ENCODE assay signal across 31 cellular contexts in the genomic region with DNA sequence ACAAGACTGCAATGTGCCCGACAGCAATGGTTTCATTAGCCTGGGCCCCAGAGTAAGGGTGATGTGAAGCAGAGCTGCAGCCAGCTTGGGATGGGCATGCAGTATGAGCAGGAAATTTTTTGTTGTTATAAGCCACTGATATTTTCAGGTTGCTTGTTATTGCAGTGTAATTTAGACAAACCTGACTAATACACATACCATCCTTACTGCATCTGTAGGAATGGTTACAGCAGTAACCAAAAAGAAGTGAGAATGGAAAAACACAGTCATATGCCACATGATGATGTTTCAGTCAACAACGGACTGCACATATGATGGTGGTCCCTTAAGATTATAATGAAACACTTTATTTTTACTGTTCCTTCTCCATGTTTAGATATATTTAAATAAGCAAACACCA. TPM values are rescaled to one million over a fixed set of nuclear protein-coding genes. Genes with fewer than 3 reads are reported as not detected.
DNase-seq lines count a peak whose midpoint lies in the region; ATAC-seq and TF ChIP-seq lines count a peak whose summit lies in the region.
"Had no signal": no experiment of that assay in that cellular context is flagged by ENCODE, and none has a peak within 500 bp of the region (broad histone marks: within the 10 kb centered on the region; RNA-seq: fewer than 3 reads in every experiment).

No MANE protein-coding gene starts in this region.

- peaks cover under 1% of the 10 kb centered on the region for H3K4me1 ChIP-seq in foreskin keratinocyte
- H3K4me1 ChIP-seq: lower lobe of right lung, parathyroid adenoma, right lobe of liver had no signal

- H3K4me1 Mint-ChIP-seq in activated CD4-positive, alpha-beta T cell treated with anti-CD3 and anti-CD28 coated beads, Interleukin-2, amount 10 ng/mL, durations not matched to agents 24 days and 14 days = peaks cover 19% of the 10 kb centered on the region
- peaks cover 45% of the 10 kb centered on the region for H3K4me1 Mint-ChIP-seq in stimulated activated naive CD8-positive, alpha-beta T cell treated with anti-CD3 and anti-CD28 coated beads, Interleukin-15, Interleukin-2, amounts not matched to agents 100 ng/mL and 50 ng/mL, for 24 hours (ENCODE audit: low read depth)

- no peaks in the 10 kb centered on the region for H3K9me3 Mint-ChIP-seq in activated CD4-positive, alpha-beta T cell treated with anti-CD3 and anti-CD28 coated beads, Interleukin-2, amount 10 ng/mL, durations not matched to agents 24 days and 14 days
- no peaks in the 10 kb centered on the region for H3K9me3 Mint-ChIP-seq in stimulated activated naive CD8-positive, alpha-beta T cell treated with anti-CD3 and anti-CD28 coated beads, Interleukin-15, Interleukin-2, amounts not matched to agents 100 ng/mL and 50 ng/mL, for 24 hours
- H3K9me3 Mint-ChIP-seq: activated naive CD4-positive, alpha-beta T cell treated with anti-CD3 and anti-CD28 coated beads for 36 hours; CD8-positive, alpha-beta memory T cell; IgD-negative memory B cell; nephron progenitor cell; T-helper 2 cell treated with Interferon-gamma antibody and Interleukin-4, amounts not matched to agents 5 μg/mL and 100 μg/mL, for 36 hours; type B pancreatic cell had no signal

- ATAC-seq in HG03095 (IDR thresholded peaks at IDR 0.05; ENCODE audit: unreplicated experiment) (peak; percentile 63), foreskin keratinocyte (no peak)
- ATAC-seq: esophagus mucosa, lower lobe of right lung, mucosa of descending colon, right lobe of liver had no signal

- no peak overlapping the region for H3K4me3 ChIP-seq in choroid plexus epithelial cell (ENCODE audit: low read depth, low read length)
- H3K4me3 ChIP-seq: coronary artery, lower lobe of right lung, mucosa of descending colon, right lobe of liver had no signal

- TF ChIP-seq CTCF in choroid plexus epithelial cell (conservative IDR thresholded peaks at IDR 0.05; ENCODE audit: low read depth, low read length) = no peak
- no peak for TF ChIP-seq CTCF in foreskin keratinocyte (conservative IDR thresholded peaks at IDR 0.05)

- intact Hi-C loops in activated CD4-positive, alpha-beta T cell treated with anti-CD3 and anti-CD28 coated beads, Interleukin-2, amount 10 ng/mL, durations not matched to agents 24 days and 14 days (cut with micrococcal nuclease) = loop anchor here (1.0 kb wide), 1 partner anchor 9 kb away; a partner anchor contains a TSS

- H3K4me3 Mint-ChIP-seq in activated CD4-positive, alpha-beta T cell treated with anti-CD3 and anti-CD28 coated beads, Interleukin-2, amount 10 ng/mL, durations not matched to agents 24 days and 14 days = no peak overlapping the region
- H3K4me3 Mint-ChIP-seq in stimulated activated naive CD8-positive, alpha-beta T cell treated with anti-CD3 and anti-CD28 coated beads, Interleukin-15, Interleukin-2, amounts not matched to agents 100 ng/mL and 50 ng/mL, for 24 hours = no peak overlapping the region
- H3K4me3 Mint-ChIP-seq: activated naive CD4-positive, alpha-beta T cell treated with anti-CD3 and anti-CD28 coated beads for 36 hours; B cell; CD8-positive, alpha-beta memory T cell; IgD-negative memory B cell; nephron progenitor cell; T-helper 2 cell treated with Interferon-gamma antibody and Interleukin-4, amounts not matched to agents 5 μg/mL and 100 μg/mL, for 36 hours; type B pancreatic cell had no signal

- H3K27ac Mint-ChIP-seq in activated CD4-positive, alpha-beta T cell treated with anti-CD3 and anti-CD28 coated beads, Interleukin-2, amount 10 ng/mL, durations not matched to agents 24 days and 14 days = peak overlapping the region; percentile 46
- H3K27ac Mint-ChIP-seq in stimulated activated naive CD8-positive, alpha-beta T cell treated with anti-CD3 and anti-CD28 coated beads, Interleukin-15, Interleukin-2, amounts not matched to agents 100 ng/mL and 50 ng/mL, for 24 hours = peak overlapping the region; percentile 61
- H3K27ac Mint-ChIP-seq: activated naive CD4-positive, alpha-beta T cell treated with anti-CD3 and anti-CD28 coated beads for 36 hours; B cell; IgD-negative memory B cell; nephron progenitor cell; T-helper 2 cell treated with Interferon-gamma antibody and Interleukin-4, amounts not matched to agents 5 μg/mL and 100 μg/mL, for 36 hours; type B pancreatic cell had no signal

- H3K36me3 Mint-ChIP-seq in activated CD4-positive, alpha-beta T cell treated with anti-CD3 and anti-CD28 coated beads, Interleukin-2, amount 10 ng/mL, durations not matched to agents 24 days and 14 days (ENCODE audit: low read depth) = peaks cover 8% of the 10 kb centered on the region
- peaks cover 27% of the 10 kb centered on the region for H3K36me3 Mint-ChIP-seq in stimulated activated naive CD8-positive, alpha-beta T cell treated with anti-CD3 and anti-CD28 coated beads, Interleukin-15, Interleukin-2, amounts not matched to agents 100 ng/mL and 50 ng/mL, for 24 hours (ENCODE audit: low read depth)

- no peak for DNase-seq in activated CD4-positive, alpha-beta T cell treated with anti-CD3 and anti-CD28 coated beads, Interleukin-2, amount 10 ng/mL, durations not matched to agents 24 days and 14 days
- no peak for DNase-seq in activated CD4-positive, alpha-beta T cell treated with anti-CD3 and anti-CD28 coated beads, Interleukin-2, amount 50 U/mL, for 4 hours
- DNase-seq in choroid plexus epithelial cell (ENCODE audit: low read depth) = peak; percentile 69
- no peak for DNase-seq in foreskin keratinocyte
- DNase-seq in pons (ENCODE audit: low spot score) = no peak
- DNase-seq in activated CD4-positive, CD25-positive, alpha-beta regulatory T cell (lab: John Stamatoyannopoulos, UW) = no peak
- DNase-seq: activated CD4-positive, alpha-beta T cell treated with anti-CD3 and anti-CD28 coated beads, Interleukin-2, amount 50 U/mL, for 48 hours; activated naive CD4-positive, alpha-beta T cell treated with anti-CD3 and anti-CD28 coated beads for 36 hours; amygdala; CD8-positive, alpha-beta memory T cell; DMS153; H7; lower lobe of right lung; mucosa of descending colon; NCI-H1105 treated with DMSO at 0.1 percent for 48 hours; NCI-H2029 treated with DMSO at 0.1 percent for 48 hours; NCI-H226; NCI-H748 treated with DMSO at 0.1 percent for 48 hours; nephron progenitor cell; OCI-M1; right lobe of liver; WERI-Rb-1 had no signal

- no peaks in the 10 kb centered on the region for H3K27me3 Mint-ChIP-seq in activated CD4-positive, alpha-beta T cell treated with anti-CD3 and anti-CD28 coated beads, Interleukin-2, amount 10 ng/mL, durations not matched to agents 24 days and 14 days
- no peaks in the 10 kb centered on the region for H3K27me3 Mint-ChIP-seq in stimulated activated naive CD8-positive, alpha-beta T cell treated with anti-CD3 and anti-CD28 coated beads, Interleukin-15, Interleukin-2, amounts not matched to agents 100 ng/mL and 50 ng/mL, for 24 hours
- H3K27me3 Mint-ChIP-seq: B cell; CD8-positive, alpha-beta memory T cell; IgD-negative memory B cell; type B pancreatic cell had no signal

- no peak overlapping the region for H3K27ac ChIP-seq in foreskin keratinocyte
- H3K27ac ChIP-seq: coronary artery, lower lobe of right lung, parathyroid adenoma, right lobe of liver, WERI-Rb-1 had no signal

- no peaks in the 10 kb centered on the region for H3K27me3 ChIP-seq in foreskin keratinocyte
- H3K27me3 ChIP-seq: right lobe of liver had no signal

RNA-seq across cellular contexts. Expression of a gene that starts 8.6 kb away (rescaled TPM):
- total RNA-seq in activated CD4-positive, alpha-beta T cell treated with anti-CD3 and anti-CD28 coated beads, Interleukin-2, amount 10 ng/mL, durations not matched to agents 24 days and 14 days = 152 and 161 TPM in 2 replicates
- 102 and 108 TPM in 2 replicates for total RNA-seq in foreskin keratinocyte
- polyA plus RNA-seq in foreskin keratinocyte = 148 TPM in 2 replicates
